In the genomic region with DNA sequence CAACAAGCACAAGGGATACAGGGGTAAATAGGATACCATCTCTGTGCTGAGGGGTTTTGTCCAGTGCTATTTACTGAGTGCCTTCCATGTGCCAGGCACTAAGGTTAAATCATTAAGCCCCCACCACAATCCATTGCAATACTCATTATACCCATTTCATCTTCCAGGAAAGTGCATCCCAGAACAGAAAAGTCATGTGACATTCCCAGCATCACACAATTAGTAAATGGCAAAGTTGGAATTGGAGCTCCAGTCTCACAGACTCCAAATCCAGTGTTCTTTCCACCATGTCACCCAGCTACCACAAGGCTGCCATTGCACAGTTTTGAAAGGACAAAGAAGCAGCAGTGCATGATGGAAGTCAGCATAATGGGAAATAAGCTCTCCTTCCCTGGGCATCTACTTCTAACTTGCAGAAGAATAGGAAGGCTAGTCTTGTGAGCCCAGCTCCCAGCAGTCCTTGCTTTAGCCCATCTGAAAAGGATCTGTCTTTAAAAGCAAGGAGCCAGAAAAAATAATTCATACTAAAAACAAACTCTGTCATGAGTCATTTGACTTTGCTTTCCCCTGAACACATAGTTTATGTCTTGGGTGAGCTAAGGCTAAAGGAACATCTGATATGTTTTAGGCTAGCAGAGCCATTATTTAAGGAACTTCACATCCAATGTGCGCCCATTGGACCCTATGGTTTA, we compare ENCODE assay signal across 12 cellular contexts.
A peak's percentile ranks its signal among the peaks of the same experiment; 100 is the strongest.
DNase-seq lines count a peak whose midpoint lies in the region; ATAC-seq and TF ChIP-seq lines count a peak whose summit lies in the region.
"Had no signal": no experiment of that assay in that cellular context is flagged by ENCODE, and none has a peak within 500 bp of the region (broad histone marks: within the 10 kb centered on the region; RNA-seq: fewer than 3 reads in every experiment).

No MANE protein-coding gene starts in this region.

- WGBS in mammary epithelial cell (ENCODE audit: low coverage, missing lambda C conversion rate): 100% methylated on average over 1 of the region's 1 CpG

- DNase-seq in MCF 10A (ENCODE audit: unreplicated experiment) (peak; percentile 6), mammary epithelial cell (no peak), epidermal melanocyte (ENCODE audit: insufficient read length, low spot score) (peak; percentile 26), iPS-NIHi7 (ENCODE audit: extremely low spot score) (no peak), DMS53 treated with DMSO at 0.1 percent for 48 hours (lab: John Stamatoyannopoulos, UW; ENCODE audit: unreplicated experiment) (no peak), glomerular visceral epithelial cell (ENCODE audit: extremely low spot score) (no peak), left lobe of liver (ENCODE audit: low spot score) (no peak)
- DNase-seq: NCI-H526 had no signal

- no peak overlapping the region for H3K9ac ChIP-seq in mammary epithelial cell (ENCODE audit: insufficient read depth, low read length)

- H3K9me3 Mint-ChIP-seq in MCF 10A (ENCODE audit: unreplicated experiment): no peaks in the 10 kb centered on the region
- H3K9me3 Mint-ChIP-seq: dendritic cell treated with granulocyte-macrophage colony-stimulating factor and Interleukin-4, amounts not matched to agents 40 ng/mL and 50 ng/mL, for 4 days had no signal

- dilution Hi-C loops in mammary epithelial cell (cut with HindIII; ENCODE audit: low sequenced_read_pairs): no loop called here

- POLR2A ChIA-PET in MCF 10A (lab: Yijun Ruan, JAX): interaction anchor here (1.1 to 6.4 kb wide), 5 partner anchors 47 to 924 kb away, joined by 3 to 42 read pairs (median 5); a partner anchor contains a TSS

- H3K79me2 ChIP-seq in mammary epithelial cell (ENCODE audit: insufficient read depth, low read length): no peaks in the 10 kb centered on the region

- no peaks in the 10 kb centered on the region for H3K9me3 ChIP-seq in mammary epithelial cell (replicated peaks; ENCODE audit: insufficient read depth, low read length)
- H3K9me3 ChIP-seq in muscle layer of duodenum (ENCODE audit: control insufficient read depth in 1 of 2, low read length in 2 of 2): no peaks in the 10 kb centered on the region

- in situ Hi-C loops in mammary epithelial cell (cut with MboI; ENCODE audit: low sequenced_read_pairs in 2 of 2): loop anchor here in 1 of 2 donors (10.0 kb wide), 1 partner anchor 959 kb away; no protein-coding TSS in a partner anchor

- H3K36me3 ChIP-seq in mammary epithelial cell (ENCODE audit: insufficient read depth, low read length) (no peaks in the 10 kb centered on the region), muscle layer of duodenum (ENCODE audit: control insufficient read depth in 1 of 2, insufficient read depth in 2 of 2, low read length in 2 of 2) (no peaks in the 10 kb centered on the region)

- H3K27ac ChIP-seq in mammary epithelial cell (ENCODE audit: insufficient read depth, low read depth, low read length) (no peak overlapping the region), muscle layer of duodenum (ENCODE audit: low read length) (peak overlapping the region; percentile 16)
- H3K27ac ChIP-seq: HL-60 had no signal

- BruUV-seq in MCF 10A (replicated peaks; lab: Mats Ljungman, UMichigan) (no TSS peak), mammary epithelial cell (replicated peaks; lab: Mats Ljungman, UMichigan) (no TSS peak)

- H3K4me3 ChIP-seq in mammary epithelial cell (replicated peaks in 1 of 3; ENCODE audit: insufficient read depth in 1 of 3, low read depth in 2 of 3, low read length in 3 of 3): no peak overlapping the region
- no peak overlapping the region for H3K4me3 ChIP-seq in muscle layer of duodenum (ENCODE audit: low read depth in 1 of 2, low read length in 2 of 2)
- H3K4me3 ChIP-seq: skin epidermis had no signal

- no peaks in the 10 kb centered on the region for H3K27me3 Mint-ChIP-seq in MCF 10A (ENCODE audit: insufficient read depth, unreplicated experiment)
- H3K27me3 Mint-ChIP-seq: dendritic cell treated with granulocyte-macrophage colony-stimulating factor and Interleukin-4, amounts not matched to agents 40 ng/mL and 50 ng/mL, for 4 days had no signal

- no peaks in the 10 kb centered on the region for H3K27me3 ChIP-seq in mammary epithelial cell (ENCODE audit: insufficient read depth, low read length)
- H3K27me3 ChIP-seq in muscle layer of duodenum (ENCODE audit: low read depth, low read length): no peaks in the 10 kb centered on the region

- no peak overlapping the region for H3K4me2 ChIP-seq in mammary epithelial cell (ENCODE audit: insufficient read depth, low read depth, low read length)

- no peak for ATAC-seq in left lobe of liver

- no peak overlapping the region for H3K4me3 Mint-ChIP-seq in MCF 10A (ENCODE audit: unreplicated experiment)
- H3K4me3 Mint-ChIP-seq: dendritic cell treated with granulocyte-macrophage colony-stimulating factor and Interleukin-4, amounts not matched to agents 40 ng/mL and 50 ng/mL, for 4 days had no signal

- H3K4me1 Mint-ChIP-seq in MCF 10A (ENCODE audit: insufficient read depth, unreplicated experiment): peaks cover 55% of the 10 kb centered on the region

- no peaks in the 10 kb centered on the region for H4K20me1 ChIP-seq in mammary epithelial cell (ENCODE audit: insufficient read depth, low read length)

- H3K27ac Mint-ChIP-seq in MCF 10A (ENCODE audit: low read depth, unreplicated experiment): peak overlapping the region; percentile 71
- H3K27ac Mint-ChIP-seq: dendritic cell treated with granulocyte-macrophage colony-stimulating factor and Interleukin-4, amounts not matched to agents 40 ng/mL and 50 ng/mL, for 4 days had no signal

- TF ChIP-seq CTCF in MCF 10A (IDR thresholded peaks at IDR 0.05; ENCODE audit: unreplicated experiment) (no peak), mammary epithelial cell (conservative IDR thresholded peaks at IDR 0.05 in 1 of 2, IDR thresholded peaks at IDR 0.05 in 1 of 2; ENCODE audit: extremely low read depth in 1 of 2, insufficient read depth in 1 of 2, low read depth in 1 of 2, low read length in 2 of 2) (no peak)

- intact Hi-C loops in MCF 10A (cut with micrococcal nuclease): no loop called here
- intact Hi-C loops in mammary epithelial cell (cut with micrococcal nuclease): loop anchor here (10.0 kb wide), 1 partner anchor 241 kb away; no protein-coding TSS in a partner anchor

- CTCF ChIA-PET in MCF 10A (lab: Yijun Ruan, JAX) (interaction anchor here (0.6 to 3.6 kb wide), 7 partner anchors 28 to 964 kb away, joined by 3 to 21 read pairs (median 3); no protein-coding TSS in a partner anchor), mammary epithelial cell (lab: Charles Lee; ENCODE audit: low non-redundant PET) (no interaction called here)

- H3K4me1 ChIP-seq in mammary epithelial cell (ENCODE audit: insufficient read depth, low read length): peaks cover 21% of the 10 kb centered on the region
- H3K4me1 ChIP-seq in muscle layer of duodenum (ENCODE audit: control insufficient read depth in 1 of 2, insufficient read depth in 2 of 2, low read length in 2 of 2): peaks cover 0 to 43% of the 10 kb centered on the region in 2 donors

- H2AFZ ChIP-seq in mammary epithelial cell (ENCODE audit: low read depth, low read length): no peak overlapping the region

- H3K36me3 Mint-ChIP-seq in MCF 10A (ENCODE audit: insufficient read depth, unreplicated experiment): no peaks in the 10 kb centered on the region

Comparison
In these comparisons a context has a peak if more than half of its experiments do, and no peak if none do; other contexts are left out.
1. DNase-seq: peak in MCF 10A (single experiment) and epidermal melanocyte (single experiment); none in mammary epithelial cell (single experiment), iPS-NIHi7 (single experiment), DMS53 treated with DMSO at 0.1 percent for 48 hours (single experiment), glomerular visceral epithelial cell (single experiment) and left lobe of liver (single experiment).